Comparison of ENCODE assay signal across 8 cellular contexts in the genomic region with DNA sequence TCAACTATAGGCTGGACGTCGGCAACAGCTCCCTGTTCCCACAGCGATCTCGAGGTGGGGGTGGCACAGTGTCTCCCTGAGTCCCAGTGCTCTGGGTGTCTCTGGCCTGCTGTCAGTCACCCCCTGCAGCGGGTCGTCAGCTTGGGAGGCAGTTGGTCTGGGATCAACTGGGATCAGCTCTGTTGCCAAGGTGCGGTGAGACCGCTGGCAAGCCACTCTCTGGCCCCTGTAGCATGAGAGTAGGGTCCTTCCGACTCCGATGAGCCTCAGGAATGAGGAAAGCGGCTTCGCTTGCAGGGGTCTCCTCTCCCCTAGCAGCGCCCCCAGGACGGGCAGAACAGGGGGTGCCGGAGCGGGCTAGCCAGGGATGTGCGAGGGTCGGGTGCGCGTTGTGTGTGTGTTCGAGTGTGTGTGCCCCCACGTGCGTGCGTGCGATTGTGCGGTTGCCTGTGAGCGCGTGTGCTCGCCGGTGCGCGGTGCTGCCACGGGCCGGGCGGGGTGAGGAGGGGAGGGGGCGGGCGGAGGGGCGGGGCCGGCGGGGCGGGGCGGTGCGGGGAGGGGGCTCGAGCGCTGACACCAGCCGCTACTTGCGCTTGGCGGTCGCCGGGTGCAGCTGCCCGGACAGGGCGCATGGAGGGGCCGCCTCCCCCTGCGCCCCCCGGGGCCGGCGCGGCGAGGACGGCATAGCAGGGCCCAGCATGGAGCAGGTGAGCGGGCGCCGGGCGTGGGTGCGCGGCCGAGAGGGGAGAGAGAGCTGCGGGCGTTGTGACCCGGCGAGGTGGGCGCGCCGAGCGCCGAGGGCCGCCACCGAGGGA.
DNase-seq lines count a peak whose midpoint lies in the region; TF ChIP-seq lines count a peak whose summit lies in the region.

No MANE protein-coding gene starts in this region.

- TF ChIP-seq CTCF in tibial artery (IDR thresholded peaks at IDR 0.05) = no peak

- no peak overlapping the region for H3K27ac Mint-ChIP-seq in activated naive CD4-positive, alpha-beta T cell treated with anti-CD3 and anti-CD28 coated beads, Interleukin-2, amount 50 U/mL, for 24 hours
- no peak overlapping the region for H3K27ac Mint-ChIP-seq in activated naive CD4-positive, alpha-beta T cell treated with anti-CD3 and anti-CD28 coated beads, Interleukin-2, amount 10 ng/mL, durations not matched to agents 7 days and 5 days
- no peak overlapping the region for H3K27ac Mint-ChIP-seq in T-helper 2 cell treated with Interferon-gamma antibody and Interleukin-4, amounts not matched to agents 5 μg/mL and 100 μg/mL, for 36 hours

- H3K4me1 Mint-ChIP-seq in activated naive CD4-positive, alpha-beta T cell treated with anti-CD3 and anti-CD28 coated beads, Interleukin-2, amount 50 U/mL, for 24 hours = peaks cover 3% of the 10 kb centered on the region
- H3K4me1 Mint-ChIP-seq in activated naive CD4-positive, alpha-beta T cell treated with anti-CD3 and anti-CD28 coated beads, Interleukin-2, amount 10 ng/mL, durations not matched to agents 7 days and 5 days = peaks cover 14% of the 10 kb centered on the region
- peaks cover 2% of the 10 kb centered on the region for H3K4me1 Mint-ChIP-seq in T-helper 2 cell treated with Interferon-gamma antibody and Interleukin-4, amounts not matched to agents 5 μg/mL and 100 μg/mL, for 36 hours (ENCODE audit: low read depth)

- no peaks in the 10 kb centered on the region for H3K9me3 Mint-ChIP-seq in activated naive CD4-positive, alpha-beta T cell treated with anti-CD3 and anti-CD28 coated beads, Interleukin-2, amount 50 U/mL, for 24 hours
- no peaks in the 10 kb centered on the region for H3K9me3 Mint-ChIP-seq in activated naive CD4-positive, alpha-beta T cell treated with anti-CD3 and anti-CD28 coated beads, Interleukin-2, amount 10 ng/mL, durations not matched to agents 7 days and 5 days
- no peaks in the 10 kb centered on the region for H3K9me3 Mint-ChIP-seq in T-helper 2 cell treated with Interferon-gamma antibody and Interleukin-4, amounts not matched to agents 5 μg/mL and 100 μg/mL, for 36 hours

- no peaks in the 10 kb centered on the region for H3K36me3 ChIP-seq in tibial artery

- no peak for DNase-seq in activated naive CD4-positive, alpha-beta T cell treated with anti-CD3 and anti-CD28 coated beads, Interleukin-2, amount 10 ng/mL, durations not matched to agents 7 days and 5 days
- DNase-seq in T-helper 2 cell treated with Interferon-gamma antibody and Interleukin-4, amounts not matched to agents 5 μg/mL and 100 μg/mL, for 36 hours (ENCODE audit: low spot score) = no peak
- DNase-seq in iPS-NIHi7 (ENCODE audit: extremely low spot score) = peak; percentile 62
- no peak for DNase-seq in tibial artery
- no peak for DNase-seq in foreskin melanocyte
- DNase-seq in erythroblast (lab: John Stamatoyannopoulos, UW) = no peak
- no peak for DNase-seq in cerebellar cortex (ENCODE audit: low spot score)

- peaks cover 0 to 10% of the 10 kb centered on the region in 2 donors for H3K27me3 ChIP-seq in tibial artery

- H3K27me3 Mint-ChIP-seq in activated naive CD4-positive, alpha-beta T cell treated with anti-CD3 and anti-CD28 coated beads, Interleukin-2, amount 50 U/mL, for 24 hours = peaks cover 20% of the 10 kb centered on the region
- H3K27me3 Mint-ChIP-seq in activated naive CD4-positive, alpha-beta T cell treated with anti-CD3 and anti-CD28 coated beads, Interleukin-2, amount 10 ng/mL, durations not matched to agents 7 days and 5 days = peaks cover 79% of the 10 kb centered on the region
- peaks cover 45% of the 10 kb centered on the region for H3K27me3 Mint-ChIP-seq in T-helper 2 cell treated with Interferon-gamma antibody and Interleukin-4, amounts not matched to agents 5 μg/mL and 100 μg/mL, for 36 hours (ENCODE audit: low read depth)

- no peak for TF ChIP-seq POLR2A in erythroblast (IDR thresholded peaks at IDR 0.05; ENCODE audit: low read length)

- CTCF ChIA-PET in activated naive CD4-positive, alpha-beta T cell treated with anti-CD3 and anti-CD28 coated beads, Interleukin-2, amount 10 ng/mL, durations not matched to agents 7 days and 5 days (lab: Charles Lee) = interaction anchor here (4.1 kb wide), 1 partner anchor 70 kb away, joined by 14 read pairs; no protein-coding TSS in a partner anchor

- H3K27ac ChIP-seq in tibial artery = peak overlapping the region; percentile 72 to 78

- peaks cover 0 to 60% (median 46%) of the 10 kb centered on the region in 4 donors for H3K4me1 ChIP-seq in tibial artery

- peak overlapping the region; percentile 72 for H3K4me3 Mint-ChIP-seq in activated naive CD4-positive, alpha-beta T cell treated with anti-CD3 and anti-CD28 coated beads, Interleukin-2, amount 50 U/mL, for 24 hours
- no peak overlapping the region for H3K4me3 Mint-ChIP-seq in activated naive CD4-positive, alpha-beta T cell treated with anti-CD3 and anti-CD28 coated beads, Interleukin-2, amount 10 ng/mL, durations not matched to agents 7 days and 5 days
- H3K4me3 Mint-ChIP-seq in T-helper 2 cell treated with Interferon-gamma antibody and Interleukin-4, amounts not matched to agents 5 μg/mL and 100 μg/mL, for 36 hours = peak overlapping the region; percentile 63

- H3K4me3 ChIP-seq in tibial artery = peak overlapping the region; percentile 50 to 61

- intact Hi-C loops in tibial artery (cut with DNase I; ENCODE audit: low total_unique reads) = no loop called here

- no peaks in the 10 kb centered on the region for H3K36me3 Mint-ChIP-seq in activated naive CD4-positive, alpha-beta T cell treated with anti-CD3 and anti-CD28 coated beads, Interleukin-2, amount 50 U/mL, for 24 hours
- H3K36me3 Mint-ChIP-seq in activated naive CD4-positive, alpha-beta T cell treated with anti-CD3 and anti-CD28 coated beads, Interleukin-2, amount 10 ng/mL, durations not matched to agents 7 days and 5 days = no peaks in the 10 kb centered on the region
- H3K36me3 Mint-ChIP-seq in T-helper 2 cell treated with Interferon-gamma antibody and Interleukin-4, amounts not matched to agents 5 μg/mL and 100 μg/mL, for 36 hours (ENCODE audit: low read depth) = no peaks in the 10 kb centered on the region

- no peaks in the 10 kb centered on the region for H3K9me3 ChIP-seq in tibial artery
